9 cellular contexts compared by ENCODE assay signal in the genomic region with DNA sequence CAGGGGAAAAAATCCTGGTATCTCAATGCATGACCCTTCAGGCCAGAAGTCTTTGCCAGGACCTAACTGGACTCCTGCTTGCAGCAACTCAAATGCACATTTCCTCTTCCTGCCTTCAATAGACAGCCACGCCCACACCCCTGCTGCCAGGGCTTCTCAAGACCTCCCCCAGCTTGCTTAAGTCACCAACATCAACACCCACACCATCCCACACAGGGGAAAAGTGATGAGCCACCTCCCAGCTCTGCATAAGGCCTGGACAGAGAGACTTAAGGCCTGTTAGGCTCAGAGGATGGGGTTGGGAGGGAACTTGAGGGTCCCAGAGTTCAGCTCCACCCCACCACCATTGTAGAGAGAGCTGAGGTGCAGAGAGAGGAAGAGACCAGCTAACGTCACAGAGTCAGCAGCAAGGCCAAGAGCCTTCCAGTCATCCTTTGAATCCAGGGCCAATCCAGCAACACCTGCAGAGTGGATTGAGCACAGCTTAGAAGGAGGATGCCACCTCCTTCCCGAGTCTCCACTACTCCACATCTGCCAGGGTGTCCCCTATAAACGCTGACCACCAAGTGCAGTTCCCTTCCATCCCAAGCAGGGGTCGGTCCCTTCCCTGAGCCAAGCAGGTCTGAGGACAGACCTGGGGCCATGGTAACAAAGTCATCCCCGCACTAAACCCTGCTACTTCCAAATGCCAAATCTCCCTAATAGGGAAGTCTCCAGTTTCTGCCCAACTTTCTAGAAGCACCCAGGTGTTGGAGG. TPM values are rescaled to one million over a fixed set of nuclear protein-coding genes. Genes with fewer than 3 reads are reported as not detected.
A peak's percentile ranks its signal among the peaks of the same experiment; 100 is the strongest.
DNase-seq lines count a peak whose midpoint lies in the region; ATAC-seq and TF ChIP-seq lines count a peak whose summit lies in the region.
"Had no signal": no experiment of that assay in that cellular context is flagged by ENCODE, and none has a peak within 500 bp of the region (broad histone marks: within the 10 kb centered on the region; RNA-seq: fewer than 3 reads in every experiment).

No MANE protein-coding gene starts in this region.

- H3K4me1 ChIP-seq in Peyer's patch (peaks cover 0 to 25% (median 14%) of the 10 kb centered on the region in 4 donors), heart right ventricle (peaks cover 6 to 62% (median 57%) of the 10 kb centered on the region in 9 donors)

- peak; percentile 63 to 87 (median 78) for ATAC-seq in heart right ventricle

- intact Hi-C loops in heart right ventricle (cut with DNase I) = no loop called here

- H3K36me3 ChIP-seq in Peyer's patch = no peaks in the 10 kb centered on the region
- peaks cover 0 to 35% (median 0%) of the 10 kb centered on the region in 9 donors for H3K36me3 ChIP-seq in heart right ventricle
- H3K36me3 ChIP-seq: gastrocnemius medialis had no signal

- peak; percentile 24 for DNase-seq in NCI-H2227 (lab: John Stamatoyannopoulos, UW; ENCODE audit: unreplicated experiment)
- DNase-seq in NCI-H2227 treated with DMSO at 0.1 percent for 48 hours (lab: John Stamatoyannopoulos, UW) = no peak
- DNase-seq in Peyer's patch = peak in 2 of 3 donors; percentile 92 to 95
- DNase-seq in activated effector memory CD4-positive, alpha-beta T cell treated with anti-CD3 and anti-CD28 coated beads, Interleukin-2, amount 50 U/mL, for 16 hours = peak; percentile 89
- DNase-seq in heart right ventricle = peak; percentile 72 to 83
- DNase-seq in stimulated activated CD4-positive, alpha-beta T cell treated with anti-CD3 and anti-CD28 coated beads, Interleukin-15, amount 100 ng/mL, for 24 hours = peak; percentile 77
- no peak for DNase-seq in NCI-H2081 (lab: John Stamatoyannopoulos, UW)
- DNase-seq in NCI-H524 (lab: John Stamatoyannopoulos, UW) = no peak

- WGBS in heart right ventricle, 2 donors = 63 to 65% methylated on average over 6 of the region's 6 CpGs

- no peak for TF ChIP-seq POLR2A in Peyer's patch (IDR thresholded peaks at IDR 0.05)

- H3K27me3 ChIP-seq in Peyer's patch (no peaks in the 10 kb centered on the region), heart right ventricle (no peaks in the 10 kb centered on the region)
- H3K27me3 ChIP-seq: gastrocnemius medialis had no signal

- H3K27ac ChIP-seq in Peyer's patch (peak overlapping the region in 3 of 4 donors; percentile 25 to 98 (median 42)), heart right ventricle (peak overlapping the region in 9 of 10 donors; percentile 10 to 98 (median 61))

- H3K9me3 ChIP-seq in Peyer's patch (no peaks in the 10 kb centered on the region), heart right ventricle (no peaks in the 10 kb centered on the region)
- H3K9me3 ChIP-seq: gastrocnemius medialis had no signal

- TF ChIP-seq CTCF in Peyer's patch (IDR thresholded peaks at IDR 0.05) (no peak), heart right ventricle (IDR thresholded peaks at IDR 0.05) (no peak)

- H3K4me3 ChIP-seq in Peyer's patch = no peak overlapping the region
- H3K4me3 ChIP-seq in heart right ventricle = no peak overlapping the region
- H3K4me3 ChIP-seq: gastrocnemius medialis had no signal

RNA-seq across cellular contexts. Expression of a gene that starts 50.0 kb away (rescaled TPM):
- total RNA-seq in Peyer's patch = 100 to 1,000 TPM in 1 of 4 donors, 10 to 100 TPM in 2, 1 to 10 TPM in 1; 10.0 to 115 (median 33.7) TPM
- total RNA-seq in heart right ventricle = 10 to 100 TPM in 9 of 10 donors, 1 to 10 TPM in 1; 10.0 to 18.4 (median 14.6) TPM
- 1 to 10 TPM; 4.8 to 9.7 TPM for polyA plus RNA-seq in heart right ventricle

Comparison
In these comparisons a context has a peak if more than half of its experiments do, and no peak if none do; other contexts are left out.
1. DNase-seq: peak in NCI-H2227 (single experiment), Peyer's patch (2 of 3), activated effector memory CD4-positive, alpha-beta T cell treated with anti-CD3 and anti-CD28 coated beads, Interleukin-2, amount 50 U/mL, for 16 hours (single experiment), heart right ventricle (2 of 2) and stimulated activated CD4-positive, alpha-beta T cell treated with anti-CD3 and anti-CD28 coated beads, Interleukin-15, amount 100 ng/mL, for 24 hours (single experiment); none in NCI-H2227 treated with DMSO at 0.1 percent for 48 hours (single experiment), NCI-H2081 (0 of 2) and NCI-H524 (0 of 2).